ENCODE assay signal across 1 cellular context in genomic region chr4:68079918-68080317, GRCh38.
TF ChIP-seq lines count a peak whose summit lies in the region.

No MANE protein-coding gene starts in this region.

TF ChIP-seq in K562, 482 proteins besides CTCF, POLR2A, EP300 and RAD21 (continued from another document):
- TF ChIP-seq ZNF518B (CRISPR knock-in tag; IDR thresholded peaks at IDR 0.05) (no peak), TARDBP (IDR thresholded peaks at IDR 0.05) (no peak), DDX20 (tag; IDR thresholded peaks at IDR 0.05; ENCODE audit: low read depth) (no peak), SMARCC2 (IDR thresholded peaks at IDR 0.05; ENCODE audit: low read depth) (no peak)
